Comparison of ENCODE assay signal across 11 cellular contexts in genomic region chr2:37800176-37800835, GRCh38.
"Had no signal": no experiment of that assay in that cellular context is flagged by ENCODE, and none has a peak within 500 bp of the region (broad histone marks: within the 10 kb centered on the region; RNA-seq: fewer than 3 reads in every experiment).

No MANE protein-coding gene starts in this region.

- H3K4me3 ChIP-seq: dorsolateral prefrontal cortex, thyroid gland had no signal

- H3K36me3 ChIP-seq: thyroid gland had no signal

- H3K9me3 ChIP-seq: thyroid gland had no signal

- H3K27me3 ChIP-seq: dorsolateral prefrontal cortex, thyroid gland had no signal

- ATAC-seq: naive thymus-derived CD4-positive, alpha-beta T cell; stimulated activated effector memory CD8-positive, alpha-beta T cell treated with anti-CD3 and anti-CD28 coated beads, Interleukin-12 subunit alpha, Interleukin-12 subunit beta, amount 100 ng/mL, for 72 hours had no signal

- DNase-seq: activated CD4-positive, alpha-beta T cell treated with anti-CD3 and anti-CD28 coated beads, Interleukin-2, amount 50 U/mL, for 48 hours; activated CD4-positive, CD25-positive, alpha-beta regulatory T cell treated with anti-CD3 and anti-CD28 coated beads, Interleukin-2, amount 50 U/mL, for 72 hours; activated gamma-delta T cell treated with Interleukin-2 at 50 U/mL for 16 hours; activated T-cell treated with anti-CD3 and anti-CD28 coated beads, Interleukin-2, amount 50 U/mL, for 48 hours; aorta; dorsolateral prefrontal cortex; hippocampal formation; naive thymus-derived CD4-positive, alpha-beta T cell; posterior cingulate gyrus; thyroid gland had no signal

- H3K27ac ChIP-seq: dorsolateral prefrontal cortex, thyroid gland had no signal
